In genomic region chr19:6023085-6023682, GRCh38 we compare ENCODE assay signal across 1 cellular context.
A peak's percentile ranks its signal among the peaks of the same experiment; 100 is the strongest.
TF ChIP-seq lines count a peak whose summit lies in the region.

No MANE protein-coding gene starts in this region.

TF ChIP-seq in HepG2, 621 proteins besides CTCF, POLR2A, EP300 and RAD21 (continued from another document):
- peak; percentile 5; the same call in 1 of the 2 replicates for TF ChIP-seq ZNF563 (CRISPR knock-in tag; IDR thresholded peaks at IDR 0.05)
